Comparison of ENCODE assay signal across 8 cellular contexts in genomic region chr20:38764563-38765355, GRCh38. TPM values are rescaled to one million over a fixed set of nuclear protein-coding genes. Genes with fewer than 3 reads are reported as not detected.
DNase-seq lines count a peak whose midpoint lies in the region; ATAC-seq and TF ChIP-seq lines count a peak whose summit lies in the region.

No MANE protein-coding gene starts in this region.

- no peak overlapping the region for H2BK120ac ChIP-seq in IMR-90 (ENCODE audit: low read depth, low read length)

- H2AFZ ChIP-seq in IMR-90 (replicated peaks; ENCODE audit: low read length, poor library complexity) = no peak overlapping the region

- no peak overlapping the region for H2AK5ac ChIP-seq in IMR-90 (ENCODE audit: low read depth, low read length)

- CTCF ChIA-PET in IMR-90 (lab: Yijun Ruan, JAX) = interaction anchor here (0.6 to 0.9 kb wide), 2 partner anchors 25 to 285 kb away, joined by 3 to 6 read pairs; no protein-coding TSS in a partner anchor

- dilution Hi-C loops in IMR-90 (cut with HindIII; ENCODE audit: low sequenced_read_pairs, unreplicated experiment) = no loop called here

- peaks cover 23% of the 10 kb centered on the region for H3K36me3 ChIP-seq in IMR-90 (ENCODE audit: control insufficient read depth, insufficient read depth, low read length)

- POLR2A ChIA-PET in IMR-90 (lab: Charles Lee; ENCODE audit: unreplicated experiment) = interaction anchor here (1.5 kb wide), 1 partner anchor 15 kb away, joined by 3 read pairs; no protein-coding TSS in a partner anchor

- H2BK5ac ChIP-seq in IMR-90 (ENCODE audit: low read depth, low read length, poor library complexity, severe bottlenecking) = no peak overlapping the region

- peaks cover 13% of the 10 kb centered on the region for H3K9me1 ChIP-seq in IMR-90 (ENCODE audit: insufficient read depth, low read length)

- intact Hi-C loops in IMR-90 (cut with micrococcal nuclease) (no loop called here), Right ventricle myocardium inferior (cut with DNase I) (no loop called here)

- no peak for TF ChIP-seq RAD21 in IMR-90 (IDR thresholded peaks at IDR 0.05; ENCODE audit: low read length)

- H3K9me3 ChIP-seq in IMR-90 (ENCODE audit: control insufficient read depth, insufficient read depth, low read length) = no peaks in the 10 kb centered on the region

- no peak overlapping the region for H3K56ac ChIP-seq in IMR-90 (ENCODE audit: extremely low read depth, insufficient read depth, low read length)

- H3K27ac ChIP-seq in IMR-90 (ENCODE audit: insufficient read depth, low read length) = no peak overlapping the region

- H3K14ac ChIP-seq in IMR-90 (replicated peaks; ENCODE audit: low read depth, low read length) = no peak overlapping the region

- no peak overlapping the region for H3K9ac ChIP-seq in IMR-90 (ENCODE audit: low read depth, low read length)

- H3K27me3 ChIP-seq in IMR-90 (ENCODE audit: control insufficient read depth, insufficient read depth, low read length) = no peaks in the 10 kb centered on the region

- H3K4ac ChIP-seq in IMR-90 (ENCODE audit: low read depth, low read length) = peak overlapping the region; percentile 46

- no TSS peak for BruUV-seq in IMR-90 (replicated peaks; lab: Mats Ljungman, UMichigan)

- H2BK15ac ChIP-seq in IMR-90 (ENCODE audit: low read depth, low read length) = no peak overlapping the region

- no peak overlapping the region for H3K4me3 ChIP-seq in IMR-90 (ENCODE audit: insufficient read depth, low read depth, low read length)
- H3K4me3 ChIP-seq in foreskin fibroblast (ENCODE audit: low read depth in 1 of 2, low read length in 2 of 2) = no peak overlapping the region

- DNase-seq in IMR-90 (peak; percentile 93), foreskin fibroblast (peak; percentile 90 to 95), NCI-H1092 (lab: John Stamatoyannopoulos, UW) (no peak), NCI-H345 treated with DMSO at 0.1 percent for 48 hours (lab: John Stamatoyannopoulos, UW; ENCODE audit: unreplicated experiment) (no peak), Right ventricle myocardium inferior (ENCODE audit: missing footprints) (no peak)
- DNase-seq in activated CD8-positive, alpha-beta memory T cell treated with anti-CD3 and anti-CD28 coated beads for 24 hours = peak; percentile 65
- DNase-seq in stimulated activated CD4-positive, alpha-beta T cell treated with anti-CD3 and anti-CD28 coated beads, TNF-alpha, amount 100 ng/mL, for 4 hours (ENCODE audit: low read depth in 3 of 3) = peak; percentile 23 to 35 (median 26)

- H3K18ac ChIP-seq in IMR-90 (ENCODE audit: low read depth, low read length) = peak overlapping the region; percentile 18; the same call in 1 of the 2 replicates

- no CpG with 5 or more reads among the region's 11 CpGs for WGBS in IMR-90 (ENCODE audit: extremely low coverage in 2 of 2, insufficient read length in 1 of 2), 2 experiments

- no peak overlapping the region for H4K8ac ChIP-seq in IMR-90 (ENCODE audit: low read depth in 2 of 2, low read length in 2 of 2)

- H3K79me1 ChIP-seq in IMR-90 (ENCODE audit: low read depth in 1 of 2, low read length in 2 of 2) = peaks cover 0 to 4% of the 10 kb centered on the region in 2 experiments; a peak in 1 of 4 replicates

- TF ChIP-seq POLR2A in IMR-90 (IDR thresholded peaks at IDR 0.05; ENCODE audit: low read depth, low read length) = no peak

- H3K4me2 ChIP-seq in IMR-90 (ENCODE audit: low read depth, low read length) = no peak overlapping the region

- peaks cover 6% of the 10 kb centered on the region for H3K4me1 ChIP-seq in IMR-90 (ENCODE audit: control insufficient read depth, insufficient read depth, low read length)

- H4K5ac ChIP-seq in IMR-90 (ENCODE audit: low read depth, low read length) = peak overlapping the region; percentile 7; the same call in 1 of the 2 replicates

- peak; percentile 98 for ATAC-seq in IMR-90 (ENCODE audit: low read depth)
- no peak for ATAC-seq in GM18519 (IDR thresholded peaks at IDR 0.05; ENCODE audit: low FRiP score, unreplicated experiment)
- ATAC-seq in Right ventricle myocardium inferior = no peak

- H4K91ac ChIP-seq in IMR-90 (ENCODE audit: insufficient read depth, low read depth, low read length) = no peak overlapping the region

- TF ChIP-seq CTCF in IMR-90 (conservative IDR thresholded peaks at IDR 0.05; ENCODE audit: low read depth, low read length) (no peak), foreskin fibroblast (IDR thresholded peaks at IDR 0.05; ENCODE audit: low read depth, low read length) (no peak)

- in situ Hi-C loops in IMR-90 (cut with MboI; ENCODE audit: low sequenced_read_pairs) = loop anchor here (25.0 kb wide), 1 partner anchor 273 kb away; no protein-coding TSS in a partner anchor

- no peak overlapping the region for H2BK20ac ChIP-seq in IMR-90 (ENCODE audit: low read depth, low read length)

- no peak overlapping the region for H3K23ac ChIP-seq in IMR-90 (ENCODE audit: low read depth, low read length)

- H4K20me1 ChIP-seq in IMR-90 (ENCODE audit: insufficient read depth, low read length) = no peaks in the 10 kb centered on the region

- H2AK9ac ChIP-seq in IMR-90 (replicated peaks; ENCODE audit: low read depth, low read length, poor library complexity) = peak overlapping the region; percentile 20

TF ChIP-seq in IMR-90, 13 proteins besides CTCF, POLR2A, EP300 and RAD21:
- peak; percentile 60; the same call in 1 of the 2 replicates for TF ChIP-seq CEBPB (IDR thresholded peaks at IDR 0.05; ENCODE audit: low read depth, low read length)
- TF ChIP-seq MAFK (IDR thresholded peaks at IDR 0.05; ENCODE audit: low read depth, low read length) = no peak
- TF ChIP-seq MXI1 (IDR thresholded peaks at IDR 0.05; ENCODE audit: borderline replicate concordance, low read depth, low read length) = 0 out of 2 replicates have a peak, but pooled peaks have one; percentile 43
- TF ChIP-seq, protein P1, sequence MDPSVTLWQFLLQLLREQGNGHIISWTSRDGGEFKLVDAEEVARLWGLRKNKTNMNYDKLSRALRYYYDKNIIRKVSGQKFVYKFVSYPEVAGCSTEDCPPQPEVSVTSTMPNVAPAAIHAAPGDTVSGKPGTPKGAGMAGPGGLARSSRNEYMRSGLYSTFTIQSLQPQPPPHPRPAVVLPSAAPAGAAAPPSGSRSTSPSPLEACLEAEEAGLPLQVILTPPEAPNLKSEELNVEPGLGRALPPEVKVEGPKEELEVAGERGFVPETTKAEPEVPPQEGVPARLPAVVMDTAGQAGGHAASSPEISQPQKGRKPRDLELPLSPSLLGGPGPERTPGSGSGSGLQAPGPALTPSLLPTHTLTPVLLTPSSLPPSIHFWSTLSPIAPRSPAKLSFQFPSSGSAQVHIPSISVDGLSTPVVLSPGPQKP (IDR thresholded peaks at IDR 0.05; ENCODE audit: borderline replicate concordance, low read depth, low read length) = no peak
- TF ChIP-seq, protein P2, sequence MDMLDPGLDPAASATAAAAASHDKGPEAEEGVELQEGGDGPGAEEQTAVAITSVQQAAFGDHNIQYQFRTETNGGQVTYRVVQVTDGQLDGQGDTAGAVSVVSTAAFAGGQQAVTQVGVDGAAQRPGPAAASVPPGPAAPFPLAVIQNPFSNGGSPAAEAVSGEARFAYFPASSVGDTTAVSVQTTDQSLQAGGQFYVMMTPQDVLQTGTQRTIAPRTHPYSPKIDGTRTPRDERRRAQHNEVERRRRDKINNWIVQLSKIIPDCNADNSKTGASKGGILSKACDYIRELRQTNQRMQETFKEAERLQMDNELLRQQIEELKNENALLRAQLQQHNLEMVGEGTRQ (IDR thresholded peaks at IDR 0.05; ENCODE audit: low read depth, low read length) = no peak
- TF ChIP-seq FOS (IDR thresholded peaks at IDR 0.05; ENCODE audit: low read depth, low read length) = peak; percentile 86
- peak; percentile 66 for TF ChIP-seq BHLHE40 (IDR thresholded peaks at IDR 0.05; ENCODE audit: low read depth, low read length)
- TF ChIP-seq MAZ (IDR thresholded peaks at IDR 0.05; ENCODE audit: borderline replicate concordance, low read depth, low read length) = no peak
TF ChIP-seq in IMR-90: peak in this region for 4.

RNA-seq across cellular contexts. Expression of gene ACTR5, which starts 16.5 kb away (rescaled TPM):
- total RNA-seq in IMR-90 (2012; rRNA removed) (5.3 and 6.6 TPM in 2 replicates), Right ventricle myocardium inferior (2.6 TPM)
- 5.9 and 6.2 TPM in 2 replicates for polyA plus RNA-seq in IMR-90 (2012; rRNA removed)
- 4.1 and 4.2 TPM in 2 replicates for polyA plus RNA-seq in IMR-90 (2012; cell fraction: cytosol; rRNA removed)
- 17.4 and 19.0 TPM in 2 replicates for polyA plus RNA-seq in IMR-90 (2012; cell fraction: nucleus; rRNA removed; ENCODE audit: low replicate concordance)

RNA-seq across cellular contexts. Expression of gene SLC32A1, which starts 40.5 kb away (rescaled TPM):
- not detected in 2 replicates for total RNA-seq in IMR-90 (2012; rRNA removed)
- polyA plus RNA-seq in IMR-90 (2012; rRNA removed) = not detected in 2 replicates
- polyA plus RNA-seq in IMR-90 (2012; cell fraction: cytosol; rRNA removed) = not detected in 2 replicates
- not detected in 2 replicates for polyA plus RNA-seq in IMR-90 (2012; cell fraction: nucleus; rRNA removed; ENCODE audit: low replicate concordance)
- not detected for total RNA-seq in Right ventricle myocardium inferior

RNA-seq across cellular contexts. Expression of gene PPP1R16B, which starts 40.7 kb away (rescaled TPM):
- not detected in 2 replicates for total RNA-seq in IMR-90 (2012; rRNA removed)
- polyA plus RNA-seq in IMR-90 (2012; rRNA removed) = not detected in 2 replicates
- polyA plus RNA-seq in IMR-90 (2012; cell fraction: cytosol; rRNA removed) = not detected in 2 replicates
- polyA plus RNA-seq in IMR-90 (2012; cell fraction: nucleus; rRNA removed; ENCODE audit: low replicate concordance) = not detected in 2 replicates
- 9.0 TPM for total RNA-seq in Right ventricle myocardium inferior

Comparison
In these comparisons a context has a peak if more than half of its experiments do, and no peak if none do; other contexts are left out.
1. DNase-seq: peak in IMR-90 (single experiment), activated CD8-positive, alpha-beta memory T cell treated with anti-CD3 and anti-CD28 coated beads for 24 hours (single experiment), foreskin fibroblast (2 of 2) and stimulated activated CD4-positive, alpha-beta T cell treated with anti-CD3 and anti-CD28 coated beads, TNF-alpha, amount 100 ng/mL, for 4 hours (3 of 3); none in NCI-H1092 (single experiment), NCI-H345 treated with DMSO at 0.1 percent for 48 hours (single experiment) and Right ventricle myocardium inferior (single experiment).